ENCODE assay signal across 9 cellular contexts in genomic region chr2:11234309-11234708, GRCh38.
DNase-seq lines count a peak whose midpoint lies in the region; ATAC-seq and TF ChIP-seq lines count a peak whose summit lies in the region.
"Had no signal": no experiment of that assay in that cellular context is flagged by ENCODE, and none has a peak within 500 bp of the region (broad histone marks: within the 10 kb centered on the region; RNA-seq: fewer than 3 reads in every experiment).

No MANE protein-coding gene starts in this region.

- H3K9me3 Mint-ChIP-seq in stimulated activated naive CD8-positive, alpha-beta T cell treated with anti-CD3 and anti-CD28 coated beads, Interleukin-15, amount 100 ng/mL, for 72 hours: no peaks in the 10 kb centered on the region

- H3K36me3 ChIP-seq in thoracic aorta: no peaks in the 10 kb centered on the region

- H3K9me3 ChIP-seq in thoracic aorta: no peaks in the 10 kb centered on the region

- H3K27me3 ChIP-seq in thoracic aorta (replicated peaks; ENCODE audit: insufficient read depth): no peaks in the 10 kb centered on the region

- ATAC-seq in thoracic aorta (ENCODE audit: insufficient number of reproducible peaks, low FRiP score, low read depth) (no peak), GM18870 (IDR thresholded peaks at IDR 0.05; ENCODE audit: unreplicated experiment) (no peak)
- no peak for ATAC-seq in stimulated activated naive CD8-positive, alpha-beta T cell treated with anti-CD3 and anti-CD28 coated beads, Interleukin-15, amount 100 ng/mL, for 72 hours

- H3K4me3 ChIP-seq in thoracic aorta: no peak overlapping the region

- no peak overlapping the region for H3K4me3 Mint-ChIP-seq in stimulated activated naive CD8-positive, alpha-beta T cell treated with anti-CD3 and anti-CD28 coated beads, Interleukin-15, amount 100 ng/mL, for 72 hours

- H3K27ac ChIP-seq in thoracic aorta: no peak overlapping the region

- peaks cover 9% of the 10 kb centered on the region for H3K4me1 Mint-ChIP-seq in stimulated activated naive CD8-positive, alpha-beta T cell treated with anti-CD3 and anti-CD28 coated beads, Interleukin-15, amount 100 ng/mL, for 72 hours

- peaks cover 3 to 21% of the 10 kb centered on the region in 2 donors for H3K4me1 ChIP-seq in thoracic aorta (ENCODE audit: control insufficient read depth in 1 of 2, low read depth in 2 of 2)

- H3K27me3 Mint-ChIP-seq in stimulated activated naive CD8-positive, alpha-beta T cell treated with anti-CD3 and anti-CD28 coated beads, Interleukin-15, amount 100 ng/mL, for 72 hours: no peaks in the 10 kb centered on the region

- DNase-seq in NCI-H510A treated with DMSO at 0.1 percent for 48 hours (lab: John Stamatoyannopoulos, UW) (peak; percentile 32), NCI-H510A (lab: John Stamatoyannopoulos, UW) (no peak), RPMI7951 (ENCODE audit: low read depth) (peak; percentile 24), germinal center (ENCODE audit: low spot score) (peak; percentile 7), thoracic aorta (ENCODE audit: low spot score) (no peak), NCI-H1436 treated with DMSO at 0.1 percent for 48 hours (lab: John Stamatoyannopoulos, UW) (no peak)
- no peak for DNase-seq in stimulated activated naive CD8-positive, alpha-beta T cell treated with anti-CD3 and anti-CD28 coated beads, Interleukin-15, amount 100 ng/mL, for 72 hours
- DNase-seq: activated CD4-positive, CD25-positive, alpha-beta regulatory T cell had no signal

- TF ChIP-seq CTCF in thoracic aorta (IDR thresholded peaks at IDR 0.05): peak; percentile 56

- no peak overlapping the region for H3K27ac Mint-ChIP-seq in stimulated activated naive CD8-positive, alpha-beta T cell treated with anti-CD3 and anti-CD28 coated beads, Interleukin-15, amount 100 ng/mL, for 72 hours

Comparison
In these comparisons a context has a peak if more than half of its experiments do, and no peak if none do; other contexts are left out.
1. DNase-seq: peak in NCI-H510A treated with DMSO at 0.1 percent for 48 hours (single experiment), RPMI7951 (single experiment) and germinal center (single experiment); none in NCI-H510A (single experiment), thoracic aorta (single experiment), NCI-H1436 treated with DMSO at 0.1 percent for 48 hours (single experiment) and stimulated activated naive CD8-positive, alpha-beta T cell treated with anti-CD3 and anti-CD28 coated beads, Interleukin-15, amount 100 ng/mL, for 72 hours (0 of 2).